8 cellular contexts compared by ENCODE assay signal in genomic region chr10:87301466-87302115, GRCh38. TPM values are rescaled to one million over a fixed set of nuclear protein-coding genes. Genes with fewer than 3 reads are reported as not detected.
DNase-seq lines count a peak whose midpoint lies in the region; ATAC-seq and TF ChIP-seq lines count a peak whose summit lies in the region.
"Not testable (repeated sequence)": the region's sequence is repeated elsewhere in the genome, so short reads cannot be mapped to it uniquely, and the experiment has no call there.

No MANE protein-coding gene starts in this region.

- not testable (repeated sequence) for H3K9me2 ChIP-seq in GM23338 (ENCODE audit: insufficient read depth)

- H3K9me3 ChIP-seq in right cardiac atrium (ENCODE audit: control insufficient read depth, low read length); gastrocnemius medialis; thyroid gland: not testable (repeated sequence)

- not testable (repeated sequence) for H3K4me1 ChIP-seq in GM23338 (ENCODE audit: insufficient read depth); right cardiac atrium (ENCODE audit: control insufficient read depth, insufficient read depth, low read length); gastrocnemius medialis; thyroid gland

- in situ Hi-C loops in gastrocnemius medialis (cut with MboI; ENCODE audit: low sequenced_read_pairs in 4 of 4) = not testable (repeated sequence)

- CTCF ChIA-PET in activated CD4-positive, alpha-beta T cell treated with anti-CD3 and anti-CD28 coated beads, Interleukin-2, amount 10 ng/mL, durations not matched to agents 7 days and 5 days (lab: Charles Lee) = not testable (repeated sequence)

- not testable (repeated sequence) for H3K36me3 ChIP-seq in GM23338 (ENCODE audit: insufficient read depth); gastrocnemius medialis; thyroid gland

- not testable (repeated sequence) for H3K36me3 Mint-ChIP-seq in GM23338 (ENCODE audit: low read depth); activated CD4-positive, alpha-beta T cell treated with anti-CD3 and anti-CD28 coated beads, Interleukin-2, amount 10 ng/mL, durations not matched to agents 7 days and 5 days (ENCODE audit: low read depth); activated naive CD8-positive, alpha-beta T cell treated with anti-CD3 and anti-CD28 coated beads, Interleukin-2, amount 10 ng/mL, durations not matched to agents 7 days and 5 days

- H3K4me1 Mint-ChIP-seq in GM23338; activated CD4-positive, alpha-beta T cell treated with anti-CD3 and anti-CD28 coated beads, Interleukin-2, amount 10 ng/mL, durations not matched to agents 7 days and 5 days; activated naive CD8-positive, alpha-beta T cell treated with anti-CD3 and anti-CD28 coated beads, Interleukin-2, amount 10 ng/mL, durations not matched to agents 7 days and 5 days: not testable (repeated sequence)

- peak; percentile 29 to 35 for TF ChIP-seq CTCF in GM23338 (conservative IDR thresholded peaks at IDR 0.05; ENCODE audit: low read depth in 2 of 2)
- peak in 4 of 5 experiments; percentile 16 to 43 (median 28) for TF ChIP-seq CTCF in gastrocnemius medialis (IDR thresholded peaks at IDR 0.05 in 4 of 5, conservative IDR thresholded peaks at IDR 0.05 in 1 of 5)
- peak in 4 of 6 experiments; percentile 7 to 38 (median 14) for TF ChIP-seq CTCF in thyroid gland (IDR thresholded peaks at IDR 0.05)

- H4K20me1 ChIP-seq in GM23338 (replicated peaks; ENCODE audit: insufficient read depth) = not testable (repeated sequence)

- not testable (repeated sequence) for H3K9me3 Mint-ChIP-seq in GM23338; activated CD4-positive, alpha-beta T cell treated with anti-CD3 and anti-CD28 coated beads, Interleukin-2, amount 10 ng/mL, durations not matched to agents 7 days and 5 days; activated naive CD8-positive, alpha-beta T cell treated with anti-CD3 and anti-CD28 coated beads, Interleukin-2, amount 10 ng/mL, durations not matched to agents 7 days and 5 days

- H3K27ac ChIP-seq in GM23338 (ENCODE audit: low read depth); right cardiac atrium (ENCODE audit: low read length); gastrocnemius medialis; thyroid gland: not testable (repeated sequence)

- H2AFZ ChIP-seq in GM23338 = not testable (repeated sequence)

- TF ChIP-seq POLR2A in gastrocnemius medialis (IDR thresholded peaks at IDR 0.05); thyroid gland (IDR thresholded peaks at IDR 0.05): not testable (repeated sequence)

- not testable (repeated sequence) for H3F3A ChIP-seq in GM23338 (replicated peaks; ENCODE audit: low read depth)

- not testable (repeated sequence) for H3K4me3 ChIP-seq in GM23338; right cardiac atrium (ENCODE audit: low read length); gastrocnemius medialis; thyroid gland (replicated peaks in 1 of 3)

- not testable (repeated sequence) for H3K27ac Mint-ChIP-seq in GM23338; activated CD4-positive, alpha-beta T cell treated with anti-CD3 and anti-CD28 coated beads, Interleukin-2, amount 10 ng/mL, durations not matched to agents 7 days and 5 days; activated naive CD8-positive, alpha-beta T cell treated with anti-CD3 and anti-CD28 coated beads, Interleukin-2, amount 10 ng/mL, durations not matched to agents 7 days and 5 days

- DNase-seq in GM23338 (ENCODE audit: low spot score); activated naive CD8-positive, alpha-beta T cell treated with anti-CD3 and anti-CD28 coated beads, Interleukin-2, amount 10 ng/mL, durations not matched to agents 7 days and 5 days: not testable (repeated sequence)
- DNase-seq in activated CD4-positive, alpha-beta T cell treated with anti-CD3 and anti-CD28 coated beads, Interleukin-2, amount 10 ng/mL, durations not matched to agents 7 days and 5 days = peak; percentile 7
- DNase-seq in right cardiac atrium (peak; percentile 40 to 80 (median 79)), gastrocnemius medialis (peak; percentile 3 to 37), thyroid gland (peak; percentile 72 to 80)

- not testable (repeated sequence) for H3K27me3 ChIP-seq in GM23338 (ENCODE audit: insufficient read depth); right cardiac atrium (ENCODE audit: control insufficient read depth, insufficient read depth); gastrocnemius medialis; thyroid gland

- H3K4me2 ChIP-seq in GM23338 = not testable (repeated sequence)

- POLR2A ChIA-PET in activated CD4-positive, alpha-beta T cell treated with anti-CD3 and anti-CD28 coated beads, Interleukin-2, amount 10 ng/mL, durations not matched to agents 7 days and 5 days (lab: Charles Lee); activated naive CD8-positive, alpha-beta T cell treated with anti-CD3 and anti-CD28 coated beads, Interleukin-2, amount 10 ng/mL, durations not matched to agents 7 days and 5 days (lab: Charles Lee): not testable (repeated sequence)

- H3K4me3 Mint-ChIP-seq in GM23338; activated CD4-positive, alpha-beta T cell treated with anti-CD3 and anti-CD28 coated beads, Interleukin-2, amount 10 ng/mL, durations not matched to agents 7 days and 5 days; activated naive CD8-positive, alpha-beta T cell treated with anti-CD3 and anti-CD28 coated beads, Interleukin-2, amount 10 ng/mL, durations not matched to agents 7 days and 5 days: not testable (repeated sequence)

- ATAC-seq in GM18511 (IDR thresholded peaks at IDR 0.05; ENCODE audit: unreplicated experiment) = peak; percentile 91
- ATAC-seq in GM23338 = peak; percentile 100
- ATAC-seq in HG03354 (IDR thresholded peaks at IDR 0.05; ENCODE audit: poor library complexity, severe bottlenecking, unreplicated experiment) = peak; percentile 98
- peak; percentile 85 for ATAC-seq in activated naive CD8-positive, alpha-beta T cell treated with anti-CD3 and anti-CD28 coated beads, Interleukin-2, amount 10 ng/mL, durations not matched to agents 7 days and 5 days (ENCODE audit: low read depth)
- peak; percentile 98 for ATAC-seq in right cardiac atrium
- peak; percentile 90 to 98 for ATAC-seq in gastrocnemius medialis

- H3K79me2 ChIP-seq in GM23338 (replicated peaks; ENCODE audit: insufficient read depth) = not testable (repeated sequence)

- H3K27me3 Mint-ChIP-seq in GM23338 (ENCODE audit: insufficient read depth, low read depth, poor library complexity); activated CD4-positive, alpha-beta T cell treated with anti-CD3 and anti-CD28 coated beads, Interleukin-2, amount 10 ng/mL, durations not matched to agents 7 days and 5 days; activated naive CD8-positive, alpha-beta T cell treated with anti-CD3 and anti-CD28 coated beads, Interleukin-2, amount 10 ng/mL, durations not matched to agents 7 days and 5 days: not testable (repeated sequence)

- WGBS in right cardiac atrium = 6% methylated on average over 13 of the region's 16 CpGs
- 14 to 100% methylated on average over 1 to 5 of the region's 16 CpGs for WGBS in thyroid gland, 2 donors

- intact Hi-C loops in right cardiac atrium (cut with DNase I); gastrocnemius medialis (cut with DNase I; ENCODE audit: low total_unique reads); thyroid gland (cut with DNase I): not testable (repeated sequence)

RNA-seq across cellular contexts. Expression of gene NUTM2D, which starts 56.0 kb away (rescaled TPM):
- 0.54 and 1.1 TPM in 2 replicates for total RNA-seq in GM23338 (2014; rRNA removed; shearing (Covaris generic))
- polyA plus RNA-seq in GM23338 (2016; fragmentation: Nextera tagmentation; extraction: Ambion mirVana) = 0.07 and 0.18 TPM in 2 replicates
- total RNA-seq in activated CD4-positive, alpha-beta T cell treated with anti-CD3 and anti-CD28 coated beads, Interleukin-2, amount 10 ng/mL, durations not matched to agents 7 days and 5 days = 1 to 10 TPM; 1.5 to 2.1 TPM
- 1 to 10 TPM; 2.6 to 4.1 TPM for total RNA-seq in activated naive CD8-positive, alpha-beta T cell treated with anti-CD3 and anti-CD28 coated beads, Interleukin-2, amount 10 ng/mL, durations not matched to agents 7 days and 5 days
- total RNA-seq in right cardiac atrium = 1 to 10 TPM; 4.8 to 7.0 (median 6.0) TPM
- polyA plus RNA-seq in right cardiac atrium = 9.8 TPM
- 1 to 10 TPM in 2 of 4 donors, under 1 TPM in 2; 0.87 to 2.0 (median 1.1) TPM for total RNA-seq in gastrocnemius medialis
- 1 to 10 TPM; 1.8 to 7.0 (median 4.6) TPM for total RNA-seq in thyroid gland
